In the genomic region with DNA sequence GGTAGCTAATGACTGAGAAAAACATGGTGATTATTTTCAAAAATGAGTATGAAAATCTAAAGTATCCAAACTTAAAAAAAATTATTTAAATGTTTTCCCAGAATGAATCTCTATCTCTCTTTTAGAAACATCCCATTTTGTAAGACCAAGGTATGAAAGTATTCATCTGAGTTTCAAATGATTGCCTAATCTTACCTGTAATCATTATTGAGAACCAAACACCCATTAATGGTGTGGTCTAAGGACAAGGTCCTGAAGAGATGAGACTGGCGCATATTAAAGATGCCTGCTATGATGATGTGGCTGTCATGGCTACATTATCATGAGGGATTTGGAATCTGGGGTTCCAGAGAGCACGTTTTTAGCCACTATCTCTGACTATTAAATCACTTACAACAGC, we compare ENCODE assay signal across 2 cellular contexts.
A peak's percentile ranks its signal among the peaks of the same experiment; 100 is the strongest.
TF ChIP-seq lines count a peak whose summit lies in the region.

No MANE protein-coding gene starts in this region.

TF ChIP-seq in HCT116, 20 proteins besides CTCF, POLR2A, EP300 and RAD21:
- TF ChIP-seq CEBPB (IDR thresholded peaks at IDR 0.05; ENCODE audit: low read depth) (0 out of 2 replicates have a peak, but pooled peaks have one; percentile 20), REST (IDR thresholded peaks at IDR 0.05; ENCODE audit: low read depth) (no peak), ELF1 (IDR thresholded peaks at IDR 0.05; ENCODE audit: borderline replicate concordance, low read depth) (no peak), YY1 (IDR thresholded peaks at IDR 0.05; ENCODE audit: extremely low read depth, insufficient replicate concordance, low read depth, low read length) (no peak)

TF ChIP-seq in K562, 482 proteins besides CTCF, POLR2A, EP300 and RAD21:
- peak; percentile 59 for TF ChIP-seq CEBPB (tag; IDR thresholded peaks at IDR 0.05)
- TF ChIP-seq ZBTB11 (CRISPR knock-in tag; IDR thresholded peaks at IDR 0.05), result no peak
